In the genomic region with DNA sequence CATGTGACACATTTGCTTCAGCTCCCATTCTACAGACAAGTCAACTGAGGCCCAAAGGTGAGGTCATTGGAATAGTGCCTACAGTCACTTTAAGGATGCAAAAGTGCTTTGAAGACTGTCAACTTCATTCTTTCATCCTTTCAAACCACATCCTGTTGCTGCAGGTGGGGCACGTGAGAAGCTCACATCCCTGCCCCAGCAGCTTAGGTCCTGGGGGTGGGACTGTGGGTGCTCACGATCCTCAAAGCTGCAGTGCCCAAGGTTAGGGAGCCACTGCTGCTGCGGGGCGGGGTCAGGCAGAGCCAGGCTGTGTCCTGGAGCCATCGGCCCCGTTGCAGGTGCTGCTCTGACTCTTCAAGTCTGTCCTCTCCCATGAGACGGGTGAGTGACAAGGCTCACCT, we compare ENCODE assay signal across 11 cellular contexts.
DNase-seq lines count a peak whose midpoint lies in the region; ATAC-seq and TF ChIP-seq lines count a peak whose summit lies in the region.
"Had no signal": no experiment of that assay in that cellular context is flagged by ENCODE, and none has a peak within 500 bp of the region (broad histone marks: within the 10 kb centered on the region; RNA-seq: fewer than 3 reads in every experiment).

No MANE protein-coding gene starts in this region.

- H3K9me3 ChIP-seq in DOHH2 (ENCODE audit: control insufficient read depth, insufficient read depth, low read length): no peaks in the 10 kb centered on the region; the same call in 1 of the 2 replicates

- H3K4me1 ChIP-seq in DOHH2 (ENCODE audit: control insufficient read depth, low read length): peaks cover 23% of the 10 kb centered on the region

- H3K4me2 ChIP-seq in DOHH2 (ENCODE audit: low read length): peak overlapping the region; percentile 42

- DNase-seq in T-helper 2 cell (peak in 4 of 5 experiments; percentile 11 to 94 (median 56)), NCI-H82 (lab: John Stamatoyannopoulos, UW) (no peak), ecto neural progenitor cell (ENCODE audit: low spot score) (no peak)
- peak; percentile 62 for DNase-seq in activated effector memory CD4-positive, alpha-beta T cell treated with Interleukin-2 at 50 U/mL for 16 hours
- DNase-seq in stimulated activated CD4-positive, alpha-beta T cell treated with anti-CD3 and anti-CD28 coated beads, Interleukin-12 subunit alpha, Interleukin-12 subunit beta, amount 100 ng/mL, for 4 hours: peak; percentile 38
- DNase-seq: NCI-H345 had no signal

- no peaks in the 10 kb centered on the region for H3K9me2 ChIP-seq in DOHH2 (replicated peaks; ENCODE audit: control insufficient read depth, low read length)

- no peaks in the 10 kb centered on the region for H3K36me3 ChIP-seq in DOHH2 (ENCODE audit: control insufficient read depth, low read length)

- ATAC-seq in HG03196 (IDR thresholded peaks at IDR 0.05; ENCODE audit: unreplicated experiment): no peak
- no peak for ATAC-seq in HG02588 (IDR thresholded peaks at IDR 0.05; ENCODE audit: unreplicated experiment)
- ATAC-seq: WTC11 had no signal

- 0 out of 2 replicates have a peak, but pooled peaks cover 3% of the 10 kb centered on the region for H3F3A ChIP-seq in DOHH2 (ENCODE audit: control insufficient read depth, insufficient read depth)

- H3K4me3 ChIP-seq in DOHH2 (ENCODE audit: low read length): no peak overlapping the region

- no peaks in the 10 kb centered on the region for H4K20me1 ChIP-seq in DOHH2 (ENCODE audit: control insufficient read depth, insufficient read depth, low read depth, low read length)

- H3K27ac ChIP-seq in DOHH2 (ENCODE audit: low read depth, low read length): no peak overlapping the region
- H3K27ac ChIP-seq: C4-2B had no signal

- no peaks in the 10 kb centered on the region for H3K79me2 ChIP-seq in DOHH2 (ENCODE audit: control insufficient read depth, low read length)

- TF ChIP-seq CTCF in DOHH2 (IDR thresholded peaks at IDR 0.05; ENCODE audit: low read depth, low read length, poor library complexity, severe bottlenecking): no peak

- H3K27me3 ChIP-seq in DOHH2 (ENCODE audit: control insufficient read depth, low read length): peaks cover 12% of the 10 kb centered on the region; the same call in 1 of the 2 replicates

Comparison
In these comparisons a context has a peak if more than half of its experiments do, and no peak if none do; other contexts are left out.
1. DNase-seq: peak in T-helper 2 cell (4 of 5), activated effector memory CD4-positive, alpha-beta T cell treated with Interleukin-2 at 50 U/mL for 16 hours (single experiment) and stimulated activated CD4-positive, alpha-beta T cell treated with anti-CD3 and anti-CD28 coated beads, Interleukin-12 subunit alpha, Interleukin-12 subunit beta, amount 100 ng/mL, for 4 hours (single experiment); none in NCI-H82 (single experiment) and ecto neural progenitor cell (single experiment).